In genomic region chr11:79413258-79413657, GRCh38 we compare ENCODE assay signal across 8 cellular contexts. TPM values are rescaled to one million over a fixed set of nuclear protein-coding genes. Genes with fewer than 3 reads are reported as not detected.
DNase-seq lines count a peak whose midpoint lies in the region; ATAC-seq and TF ChIP-seq lines count a peak whose summit lies in the region.

No MANE protein-coding gene starts in this region.

- TF ChIP-seq POLR2A in adrenal gland (IDR thresholded peaks at IDR 0.05), result peak in 1 of 2 donors; percentile 66

- POLR2A ChIA-PET in HEK293T (lab: Yijun Ruan, JAX), result interaction anchor here (0.8 kb wide), 1 partner anchor 8 kb away, joined by 3 read pairs; no protein-coding TSS in a partner anchor

- H3K4me1 ChIP-seq in adrenal gland (replicated peaks in 1 of 2) (peaks cover 25% of the 10 kb centered on the region in 2 donors), right atrium auricular region (peaks cover 0 to 12% of the 10 kb centered on the region in 2 donors), subcutaneous abdominal adipose tissue (ENCODE audit: control insufficient read depth in 5 of 5, insufficient read depth in 5 of 5, low read length in 5 of 5) (peaks cover 6 to 28% (median 24%) of the 10 kb centered on the region in 5 donors)

- TF ChIP-seq CTCF in adrenal gland (IDR thresholded peaks at IDR 0.05) (no peak), right atrium auricular region (IDR thresholded peaks at IDR 0.05) (no peak)

- H3K9me3 ChIP-seq in adrenal gland (replicated peaks in 1 of 3) (no peaks in the 10 kb centered on the region), right atrium auricular region (peaks cover 0 to 12% of the 10 kb centered on the region in 2 donors), subcutaneous abdominal adipose tissue (ENCODE audit: control insufficient read depth in 5 of 5, low read length in 5 of 5) (no peaks in the 10 kb centered on the region)

- H3K9ac ChIP-seq in subcutaneous abdominal adipose tissue (ENCODE audit: low read length in 5 of 5), result no peak overlapping the region

- no peak overlapping the region for H3K4me3 ChIP-seq in adrenal gland
- H3K4me3 ChIP-seq in right atrium auricular region, result no peak overlapping the region
- no peak overlapping the region for H3K4me3 ChIP-seq in subcutaneous abdominal adipose tissue (ENCODE audit: low read depth in 1 of 5, low read length in 5 of 5)

- CTCF ChIA-PET in HEK293T (lab: Yijun Ruan, JAX), result interaction anchor here (0.7 kb wide), 1 partner anchor 11 kb away, joined by 3 read pairs; no protein-coding TSS in a partner anchor

- peak; percentile 17 for DNase-seq in HEK293T (ENCODE audit: extremely low spot score)
- peak; percentile 83 to 96 (median 93) for DNase-seq in adrenal gland
- DNase-seq in right atrium auricular region (ENCODE audit: low spot score), result peak; percentile 70
- DNase-seq in germinal center (ENCODE audit: low spot score), result no peak
- DNase-seq in RPMI8226, result no peak
- no peak for DNase-seq in stimulated activated CD4-positive, alpha-beta T cell treated with anti-CD3 and anti-CD28 coated beads, Interleukin-4, amount 100 ng/mL, for 1 hour

- H3K27me3 ChIP-seq in adrenal gland (no peaks in the 10 kb centered on the region), right atrium auricular region (no peaks in the 10 kb centered on the region), subcutaneous abdominal adipose tissue (ENCODE audit: control insufficient read depth in 5 of 5, insufficient read depth in 4 of 5, low read length in 5 of 5) (no peaks in the 10 kb centered on the region)

- H3K27ac ChIP-seq in adrenal gland (peak overlapping the region in 4 of 5 donors; percentile 21 to 80 (median 67)), right atrium auricular region (no peak overlapping the region), subcutaneous abdominal adipose tissue (ENCODE audit: low read depth, low read length) (peak overlapping the region; percentile 88)

- H3K36me3 ChIP-seq in adrenal gland (replicated peaks in 1 of 2), result no peaks in the 10 kb centered on the region
- no peaks in the 10 kb centered on the region for H3K36me3 ChIP-seq in right atrium auricular region
- H3K36me3 ChIP-seq in subcutaneous abdominal adipose tissue (ENCODE audit: control insufficient read depth in 5 of 5, insufficient read depth in 5 of 5, low read length in 5 of 5), result no peaks in the 10 kb centered on the region

- intact Hi-C loops in adrenal gland (cut with DNase I), result no loop called here

- WGBS in adrenal gland, 4 donors, result 13 to 15% (median 14%) methylated on average over 3 to 4 of the region's 4 CpGs

- ATAC-seq in HG02571 (IDR thresholded peaks at IDR 0.05; ENCODE audit: unreplicated experiment), result no peak

TF ChIP-seq in HEK293T, 16 proteins besides CTCF, POLR2A, EP300 and RAD21:
- TF ChIP-seq SP1 (IDR thresholded peaks at IDR 0.05), result no peak
- TF ChIP-seq NFRKB (IDR thresholded peaks at IDR 0.05), result no peak
- no peak for TF ChIP-seq ZNF384 (IDR thresholded peaks at IDR 0.05)
- no peak for TF ChIP-seq TARDBP (IDR thresholded peaks at IDR 0.05)

RNA-seq across cellular contexts. Expression of gene TENM4, which starts 27.6 kb away (rescaled TPM):
- total RNA-seq in adrenal gland, result 10 to 100 TPM in 4 of 8 donors, 1 to 10 TPM in 4; 3.3 to 24.9 (median 9.6) TPM
- polyA plus RNA-seq in adrenal gland, result 1 to 10 TPM in 2 of 3 donors, under 1 TPM in 1; 0.74 to 3.1 (median 1.6) TPM
- total RNA-seq in right atrium auricular region, result under 1 TPM; 0.30 to 0.98 TPM

Comparison
In these comparisons a context has a peak if more than half of its experiments do, and no peak if none do; other contexts are left out.
1. DNase-seq: peak in HEK293T (single experiment), adrenal gland (7 of 7) and right atrium auricular region (single experiment); none in germinal center (single experiment), RPMI8226 (single experiment) and stimulated activated CD4-positive, alpha-beta T cell treated with anti-CD3 and anti-CD28 coated beads, Interleukin-4, amount 100 ng/mL, for 1 hour (single experiment).
2. H3K27ac ChIP-seq: peak in adrenal gland (4 of 5) and subcutaneous abdominal adipose tissue (single experiment); none in right atrium auricular region (0 of 2).